In genomic region chr1:85330206-85330605, GRCh38 we compare ENCODE assay signal across 10 cellular contexts. TPM values are rescaled to one million over a fixed set of nuclear protein-coding genes. Genes with fewer than 3 reads are reported as not detected.
DNase-seq lines count a peak whose midpoint lies in the region; ATAC-seq, FAIRE-seq and TF ChIP-seq lines count a peak whose summit lies in the region.
"Had no signal": no experiment of that assay in that cellular context is flagged by ENCODE, and none has a peak within 500 bp of the region (broad histone marks: within the 10 kb centered on the region; RNA-seq: fewer than 3 reads in every experiment).

No MANE protein-coding gene starts in this region.

- H3K27ac Mint-ChIP-seq in activated CD4-positive, alpha-beta T cell treated with anti-CD3 and anti-CD28 coated beads, Interleukin-2, amount 10 ng/mL, durations not matched to agents 7 days and 5 days: no peak overlapping the region
- H3K27ac Mint-ChIP-seq: activated T-helper 1 cell treated with anti-CD3 and anti-CD28 coated beads, Interleukin-12 subunit alpha, Interleukin-12 subunit beta, Interleukin-2, Interleukin-4 antibody, amounts not matched to agents 30 ng/mL and 10 ng/mL and 1 ng/mL, durations not matched to agents 14 hours and 24 hours and 36 hours had no signal

- H3K27ac ChIP-seq in gastroesophageal sphincter: peak overlapping the region in 3 of 4 donors; percentile 24 to 71 (median 62)

- H3K36me3 ChIP-seq in gastroesophageal sphincter: no peaks in the 10 kb centered on the region

- peaks cover 3 to 12% (median 6%) of the 10 kb centered on the region in 3 donors for H3K4me1 ChIP-seq in gastroesophageal sphincter

- DNase-seq in Daoy (ENCODE audit: low read depth) (peak; percentile 98), SW 1271 (lab: John Stamatoyannopoulos, UW) (peak; percentile 38 to 68), sciatic nerve (ENCODE audit: low spot score) (no peak), cerebellar nuclear complex (lab: John Stamatoyannopoulos, UW) (no peak), GM19240 (ENCODE audit: insufficient read length, low spot score) (no peak), frontal cortex (ENCODE audit: low spot score in 2 of 2) (no peak)
- DNase-seq in activated CD4-positive, alpha-beta T cell treated with anti-CD3 and anti-CD28 coated beads, Interleukin-2, amount 10 ng/mL, durations not matched to agents 7 days and 5 days: no peak
- DNase-seq: stimulated activated CD4-positive, alpha-beta T cell treated with anti-CD3 and anti-CD28 coated beads, Interleukin-12 subunit alpha, Interleukin-12 subunit beta, amount 100 ng/mL, for 4 hours had no signal

- ATAC-seq in gastroesophageal sphincter: peak; percentile 76
- peak; percentile 66 for ATAC-seq in sciatic nerve

- H3K4me3 Mint-ChIP-seq in activated CD4-positive, alpha-beta T cell treated with anti-CD3 and anti-CD28 coated beads, Interleukin-2, amount 10 ng/mL, durations not matched to agents 7 days and 5 days: no peak overlapping the region
- H3K4me3 Mint-ChIP-seq: activated T-helper 1 cell treated with anti-CD3 and anti-CD28 coated beads, Interleukin-12 subunit alpha, Interleukin-12 subunit beta, Interleukin-2, Interleukin-4 antibody, amounts not matched to agents 30 ng/mL and 10 ng/mL and 1 ng/mL, durations not matched to agents 14 hours and 24 hours and 36 hours had no signal

- H3K27me3 ChIP-seq in gastroesophageal sphincter: no peaks in the 10 kb centered on the region

- POLR2A ChIA-PET in activated CD4-positive, alpha-beta T cell treated with anti-CD3 and anti-CD28 coated beads, Interleukin-2, amount 10 ng/mL, durations not matched to agents 7 days and 5 days (lab: Charles Lee): no interaction called here

- H3K9me3 ChIP-seq in gastroesophageal sphincter: peaks cover 0 to 18% (median 0%) of the 10 kb centered on the region in 3 donors

- WGBS in gastroesophageal sphincter (ENCODE audit: low coverage in 1 of 2), 2 donors: 27 to 58% methylated on average over 3 of the region's 3 CpGs

- no peak for TF ChIP-seq POLR2A in gastroesophageal sphincter (IDR thresholded peaks at IDR 0.05)

- intact Hi-C loops in sciatic nerve (cut with DNase I): no loop called here

- peaks cover 4% of the 10 kb centered on the region for H3K36me3 Mint-ChIP-seq in activated CD4-positive, alpha-beta T cell treated with anti-CD3 and anti-CD28 coated beads, Interleukin-2, amount 10 ng/mL, durations not matched to agents 7 days and 5 days (ENCODE audit: low read depth)

- peaks cover 49% of the 10 kb centered on the region for H3K27me3 Mint-ChIP-seq in activated CD4-positive, alpha-beta T cell treated with anti-CD3 and anti-CD28 coated beads, Interleukin-2, amount 10 ng/mL, durations not matched to agents 7 days and 5 days

- CTCF ChIA-PET in activated CD4-positive, alpha-beta T cell treated with anti-CD3 and anti-CD28 coated beads, Interleukin-2, amount 10 ng/mL, durations not matched to agents 7 days and 5 days (lab: Charles Lee): no interaction called here

- H3K4me1 Mint-ChIP-seq in activated CD4-positive, alpha-beta T cell treated with anti-CD3 and anti-CD28 coated beads, Interleukin-2, amount 10 ng/mL, durations not matched to agents 7 days and 5 days: peaks cover 13% of the 10 kb centered on the region

- no peak for FAIRE-seq in frontal cortex (lab: Jason Lieb, UNC)

- no peak overlapping the region for H3K4me3 ChIP-seq in gastroesophageal sphincter

- TF ChIP-seq EP300 in gastroesophageal sphincter (IDR thresholded peaks at IDR 0.05): no peak

- peaks cover 15% of the 10 kb centered on the region for H3K9me3 Mint-ChIP-seq in activated CD4-positive, alpha-beta T cell treated with anti-CD3 and anti-CD28 coated beads, Interleukin-2, amount 10 ng/mL, durations not matched to agents 7 days and 5 days

- TF ChIP-seq CTCF in gastroesophageal sphincter (IDR thresholded peaks at IDR 0.05): no peak

RNA-seq across cellular contexts. Expression of gene BCL10, which starts 53.8 kb away (rescaled TPM):
- total RNA-seq in Daoy (2014; rRNA removed; shearing (Covaris generic)): 50.7 and 73.2 TPM in 2 replicates
- 10 to 100 TPM in 2 of 4 donors, 1 to 10 TPM in 2; 9.4 to 21.3 (median 10.6) TPM for total RNA-seq in gastroesophageal sphincter
- total RNA-seq in sciatic nerve: 17.8 TPM
- total RNA-seq in activated CD4-positive, alpha-beta T cell treated with anti-CD3 and anti-CD28 coated beads, Interleukin-2, amount 10 ng/mL, durations not matched to agents 7 days and 5 days: 10 to 100 TPM; 26.3 to 29.9 TPM
- total RNA-seq in frontal cortex: 35.5 TPM

Comparison
In these comparisons a context has a peak if more than half of its experiments do, and no peak if none do; other contexts are left out.
1. DNase-seq: peak in Daoy (single experiment) and SW 1271 (2 of 2); none in sciatic nerve (single experiment), cerebellar nuclear complex (0 of 2), activated CD4-positive, alpha-beta T cell treated with anti-CD3 and anti-CD28 coated beads, Interleukin-2, amount 10 ng/mL, durations not matched to agents 7 days and 5 days (single experiment), GM19240 (single experiment) and frontal cortex (0 of 2).